In genomic region chr1:101137144-101138126, GRCh38 we compare ENCODE assay signal across 11 cellular contexts.
A peak's percentile ranks its signal among the peaks of the same experiment; 100 is the strongest.
DNase-seq lines count a peak whose midpoint lies in the region; ATAC-seq, FAIRE-seq and TF ChIP-seq lines count a peak whose summit lies in the region.
"Had no signal": no experiment of that assay in that cellular context is flagged by ENCODE, and none has a peak within 500 bp of the region (broad histone marks: within the 10 kb centered on the region; RNA-seq: fewer than 3 reads in every experiment).

No MANE protein-coding gene starts in this region.

- no peak overlapping the region for H3K27ac ChIP-seq in astrocyte (ENCODE audit: low read depth, low read length)
- H3K27ac ChIP-seq: tibial artery had no signal

- peak overlapping the region; percentile 36 for H3K4me2 ChIP-seq in astrocyte (ENCODE audit: low read length)

- no peak for TF ChIP-seq CTCF in astrocyte (IDR thresholded peaks at IDR 0.05; ENCODE audit: insufficient read depth, low read depth, low read length)

- peak; percentile 25 to 48 for ATAC-seq in activated CD4-positive, CD25-positive, alpha-beta regulatory T cell treated with anti-CD3 and anti-CD28 coated beads, Interleukin-2, amount 50 U/mL, for 24 hours
- peak; percentile 22 for ATAC-seq in HG03575 (IDR thresholded peaks at IDR 0.05; ENCODE audit: extremely low read depth, insufficient number of reproducible peaks, low FRiP score, unreplicated experiment)
- ATAC-seq: Panc1 had no signal

- H3K36me3 Mint-ChIP-seq in astrocyte (ENCODE audit: low read depth, unreplicated experiment): no peaks in the 10 kb centered on the region

- DNase-seq in activated CD4-positive, CD25-positive, alpha-beta regulatory T cell treated with anti-CD3 and anti-CD28 coated beads, Interleukin-2, amount 50 U/mL, for 72 hours: no peak
- DNase-seq in astrocyte (ENCODE audit: low read depth) (peak; percentile 86), renal cortical epithelial cell (ENCODE audit: low read depth) (peak; percentile 89), anterior cingulate cortex (lab: John Stamatoyannopoulos, UW) (no peak), NCI-H2171 (lab: John Stamatoyannopoulos, UW) (no peak), HTR-8/SVneo (ENCODE audit: insufficient read length, low spot score) (no peak)
- DNase-seq: tibial artery had no signal

- no peaks in the 10 kb centered on the region for H3K27me3 ChIP-seq in astrocyte (ENCODE audit: insufficient read depth, low read length)
- H3K27me3 ChIP-seq: tibial artery had no signal

- no peaks in the 10 kb centered on the region for H3K27me3 Mint-ChIP-seq in astrocyte (ENCODE audit: low read depth, unreplicated experiment)

- peak; percentile 86 for FAIRE-seq in astrocyte (lab: Jason Lieb, UNC)
- FAIRE-seq in HTR-8/SVneo (lab: Jason Lieb, UNC): no peak
- FAIRE-seq: A204.1 had no signal

- no peak overlapping the region for H3K27ac Mint-ChIP-seq in astrocyte (ENCODE audit: unreplicated experiment)

- peaks cover 14% of the 10 kb centered on the region for H3K4me1 Mint-ChIP-seq in astrocyte (ENCODE audit: low read depth, unreplicated experiment)

- H3K9me3 Mint-ChIP-seq in astrocyte (ENCODE audit: unreplicated experiment): no peaks in the 10 kb centered on the region

- no peaks in the 10 kb centered on the region for H4K20me1 ChIP-seq in astrocyte (ENCODE audit: insufficient read depth, low read length)

- peaks cover 6% of the 10 kb centered on the region for H3K4me1 ChIP-seq in astrocyte (ENCODE audit: insufficient read depth, low read length)

- H2AFZ ChIP-seq in astrocyte (ENCODE audit: low read depth, low read length): no peak overlapping the region

- peak overlapping the region; percentile 36 for H3K4me3 Mint-ChIP-seq in astrocyte (ENCODE audit: unreplicated experiment)

- H3K79me2 ChIP-seq in astrocyte (ENCODE audit: insufficient read depth, low read length): no peaks in the 10 kb centered on the region

- no peaks in the 10 kb centered on the region for H3K9me3 ChIP-seq in astrocyte (ENCODE audit: insufficient read depth, low read depth, low read length)
- H3K9me3 ChIP-seq: tibial artery had no signal

- H3K36me3 ChIP-seq in astrocyte (ENCODE audit: insufficient read depth, low read length): no peaks in the 10 kb centered on the region
- H3K36me3 ChIP-seq: tibial artery had no signal

- no peak overlapping the region for H3K4me3 ChIP-seq in astrocyte (ENCODE audit: insufficient read depth, low read depth, low read length)
- H3K4me3 ChIP-seq: tibial artery had no signal

- no peak overlapping the region for H3K9ac ChIP-seq in astrocyte (ENCODE audit: low read length)

Comparison
In these comparisons a context has a peak if more than half of its experiments do, and no peak if none do; other contexts are left out.
1. DNase-seq: peak in astrocyte (single experiment) and renal cortical epithelial cell (single experiment); none in activated CD4-positive, CD25-positive, alpha-beta regulatory T cell treated with anti-CD3 and anti-CD28 coated beads, Interleukin-2, amount 50 U/mL, for 72 hours (single experiment), anterior cingulate cortex (0 of 58), NCI-H2171 (single experiment) and HTR-8/SVneo (single experiment).